ENCODE assay signal across 1 cellular context in genomic region chr6:53048431-53049195, GRCh38.
TF ChIP-seq lines count a peak whose summit lies in the region.

No MANE protein-coding gene starts in this region.

TF ChIP-seq in K562, 482 proteins besides CTCF, POLR2A, EP300 and RAD21 (continues in another document):
- TF ChIP-seq KLF10 (CRISPR knock-in tag; IDR thresholded peaks at IDR 0.05) (no peak), ZNF121 (CRISPR knock-in tag; conservative IDR thresholded peaks at IDR 0.05) (no peak), SMARCC2 (IDR thresholded peaks at IDR 0.05; ENCODE audit: low read depth) (0 out of 2 replicates have a peak, but pooled peaks have one; percentile 37), MAFK (IDR thresholded peaks at IDR 0.05; ENCODE audit: low read length) (peak; percentile 79; the same call in 1 of the 2 replicates), ZNF175 (CRISPR knock-in tag; IDR thresholded peaks at IDR 0.05; ENCODE audit: low read depth) (no peak), CHD7 (IDR thresholded peaks at IDR 0.05; ENCODE audit: low read depth, low read length) (no peak), KDM4B (IDR thresholded peaks at IDR 0.05; ENCODE audit: borderline replicate concordance in 2 of 2, low read depth in 1 of 2) (no peak), NEUROD1 (IDR thresholded peaks at IDR 0.05; ENCODE audit: borderline replicate concordance, low read depth, low read length, partially characterized antibody) (no peak), MAFF (IDR thresholded peaks at IDR 0.05; ENCODE audit: low read length) (peak; percentile 86; the same call in 1 of the 2 replicates), HNRNPLL (IDR thresholded peaks at IDR 0.05; ENCODE audit: low read depth, low read length, poor library complexity, severe bottlenecking) (no peak), ZNF165 (CRISPR knock-in tag; IDR thresholded peaks at IDR 0.05; ENCODE audit: borderline replicate concordance) (no peak), BACH1 (tag; IDR thresholded peaks at IDR 0.05) (peak; percentile 88), ZNF592 (IDR thresholded peaks at IDR 0.05) (no peak), GABPB1 (CRISPR knock-in tag; IDR thresholded peaks at IDR 0.05) (0 out of 2 replicates have a peak, but pooled peaks have one; percentile 29), SMAD2 (IDR thresholded peaks at IDR 0.05; ENCODE audit: low read depth, low read length) (no peak), ZNF57 (CRISPR knock-in tag; IDR thresholded peaks at IDR 0.05) (no peak), ZNF445 (CRISPR knock-in tag; IDR thresholded peaks at IDR 0.05; ENCODE audit: low read depth) (no peak), NR4A1 (CRISPR knock-in tag; IDR thresholded peaks at IDR 0.05) (no peak), NR4A1 (tag; IDR thresholded peaks at IDR 0.05) (no peak), ZNF764 (CRISPR knock-in tag; IDR thresholded peaks at IDR 0.05; ENCODE audit: low read depth) (no peak), STAT5B (CRISPR knock-in tag; IDR thresholded peaks at IDR 0.05) (no peak), SOX6 (IDR thresholded peaks at IDR 0.05) (peak; percentile 90), ZNF316 (IDR thresholded peaks at IDR 0.05) (peak; percentile 97), MAFG (tag; conservative IDR thresholded peaks at IDR 0.05) (peak; percentile 97), FOSL1 (tag; conservative IDR thresholded peaks at IDR 0.05) (peak; percentile 88), ZBTB40 (IDR thresholded peaks at IDR 0.05) (no peak), ZBTB40 (CRISPR knock-in tag; IDR thresholded peaks at IDR 0.05) (no peak), ZZZ3 (IDR thresholded peaks at IDR 0.05) (no peak), NFE2 (IDR thresholded peaks at IDR 0.05; ENCODE audit: low read depth) (peak; percentile 88), HMG20A (CRISPR knock-in tag; conservative IDR thresholded peaks at IDR 0.05) (no peak), SIRT6 (IDR thresholded peaks at IDR 0.05; ENCODE audit: low read depth, low read length) (no peak), TCFL5 (CRISPR knock-in tag; conservative IDR thresholded peaks at IDR 0.05) (no peak), DPF2 (IDR thresholded peaks at IDR 0.05) (peak; percentile 49; the same call in 1 of the 2 replicates), ESRRA (IDR thresholded peaks at IDR 0.05; ENCODE audit: borderline replicate concordance, low read depth) (peak; percentile 49; the same call in 1 of the 2 replicates), SMARCE1 (IDR thresholded peaks at IDR 0.05) (peak; percentile 61), HINFP (tag; conservative IDR thresholded peaks at IDR 0.05; ENCODE audit: low read depth) (no peak), CBFA2T3 (IDR thresholded peaks at IDR 0.05) (peak; percentile 10; the same call in 1 of the 2 replicates)
